14 cellular contexts compared by ENCODE assay signal in the genomic region with DNA sequence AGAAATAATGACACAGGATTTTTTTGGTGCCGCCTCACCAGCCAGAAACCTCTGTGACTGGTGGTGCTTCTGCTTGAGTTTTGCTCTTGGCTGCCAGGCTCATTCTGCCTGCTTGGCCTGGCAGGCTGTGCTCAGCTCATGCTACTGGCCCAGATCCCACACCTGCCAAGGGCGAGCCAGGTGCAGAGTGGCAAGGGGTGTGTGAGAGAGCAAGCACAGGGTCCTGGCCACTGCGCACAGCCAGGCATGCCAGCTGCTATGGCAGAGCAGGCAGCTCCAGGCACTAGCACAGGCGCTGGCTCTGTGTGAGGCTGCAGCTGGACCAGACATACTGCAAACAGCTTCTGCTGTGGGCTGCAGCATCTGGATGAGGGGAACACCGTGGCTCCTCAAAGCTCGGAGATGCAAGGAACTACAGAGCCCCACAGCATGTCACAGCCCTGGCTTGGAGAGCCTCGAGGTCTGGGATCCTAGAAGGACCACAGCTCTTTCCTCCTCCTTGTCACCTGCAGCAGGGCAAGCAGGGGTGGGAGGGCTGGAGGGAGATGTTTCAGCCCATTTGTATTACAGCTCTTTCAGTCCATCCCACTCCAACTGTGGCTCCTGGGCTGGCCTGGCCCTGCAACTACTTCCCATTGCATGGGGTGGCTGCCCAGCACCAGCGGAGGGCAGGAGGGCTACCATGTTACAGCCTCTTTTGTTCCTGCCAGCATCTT.
DNase-seq lines count a peak whose midpoint lies in the region; TF ChIP-seq lines count a peak whose summit lies in the region.
"Had no signal": no experiment of that assay in that cellular context is flagged by ENCODE, and none has a peak within 500 bp of the region (broad histone marks: within the 10 kb centered on the region; RNA-seq: fewer than 3 reads in every experiment).

No MANE protein-coding gene starts in this region.

- no peak overlapping the region for H3K4me3 ChIP-seq in BE2C (ENCODE audit: low read depth, low read length)
- H3K4me3 ChIP-seq in effector memory CD4-positive, alpha-beta T cell (ENCODE audit: insufficient read depth, low read depth, low read length, poor library complexity, severe bottlenecking) = no peak overlapping the region

- no peaks in the 10 kb centered on the region; the same call in none of the 2 replicates for H3K4me1 ChIP-seq in BE2C
- no peaks in the 10 kb centered on the region for H3K4me1 ChIP-seq in effector memory CD4-positive, alpha-beta T cell (ENCODE audit: control insufficient read depth, insufficient read depth, low read length, poor library complexity, severe bottlenecking)

- DNase-seq in BE2C (peak; percentile 57), NCI-H2029 treated with DMSO at 0.1 percent for 48 hours (lab: John Stamatoyannopoulos, UW) (peak; percentile 36), SK-N-DZ (ENCODE audit: low spot score) (peak; percentile 20), myocyte (ENCODE audit: low read depth) (peak; percentile 81), activated gamma-delta T cell (lab: John Stamatoyannopoulos, UW) (no peak), T-helper 1 cell (no peak)
- no peak for DNase-seq in effector memory CD4-positive, alpha-beta T cell
- no peak for DNase-seq in NK-92 treated with Interleukin-12 subunit alpha and Interleukin-12 subunit beta, amount 100 ng/mL, for 24 hours (lab: John Stamatoyannopoulos, UW)
- DNase-seq: activated CD4-positive, CD25-positive, alpha-beta regulatory T cell treated with anti-CD3 and anti-CD28 coated beads, Interleukin-2, amount 50 U/mL, for 72 hours; activated naive CD4-positive, alpha-beta T cell treated with anti-CD3 and anti-CD28 coated beads, Interleukin-2, amount 10 ng/mL, durations not matched to agents 7 days and 5 days; CD8-positive, alpha-beta memory T cell; GDM1; NCI-H226; PC-3 had no signal

- H3K9me3 ChIP-seq in BE2C = no peaks in the 10 kb centered on the region
- no peaks in the 10 kb centered on the region for H3K9me3 ChIP-seq in effector memory CD4-positive, alpha-beta T cell (ENCODE audit: control insufficient read depth, low read length)

- H3K36me3 ChIP-seq in BE2C = no peaks in the 10 kb centered on the region
- no peaks in the 10 kb centered on the region for H3K36me3 ChIP-seq in effector memory CD4-positive, alpha-beta T cell (ENCODE audit: control insufficient read depth, insufficient read depth, low read length)

- H3K27me3 ChIP-seq in BE2C = no peaks in the 10 kb centered on the region
- no peaks in the 10 kb centered on the region for H3K27me3 ChIP-seq in effector memory CD4-positive, alpha-beta T cell (replicated peaks; ENCODE audit: control insufficient read depth, insufficient read depth, low read length, poor library complexity, severe bottlenecking)

- no peak overlapping the region for H3K27ac ChIP-seq in effector memory CD4-positive, alpha-beta T cell (ENCODE audit: insufficient read depth, low read length, poor library complexity, severe bottlenecking)

- no peak for TF ChIP-seq CTCF in BE2C (IDR thresholded peaks at IDR 0.05; ENCODE audit: low read depth, low read length)

Comparison
In these comparisons a context has a peak if more than half of its experiments do, and no peak if none do; other contexts are left out.
1. DNase-seq: peak in BE2C (single experiment), NCI-H2029 treated with DMSO at 0.1 percent for 48 hours (single experiment), SK-N-DZ (single experiment) and myocyte (single experiment); none in activated gamma-delta T cell (single experiment), effector memory CD4-positive, alpha-beta T cell (0 of 3), T-helper 1 cell (0 of 5) and NK-92 treated with Interleukin-12 subunit alpha and Interleukin-12 subunit beta, amount 100 ng/mL, for 24 hours (single experiment).